In the genomic region with DNA sequence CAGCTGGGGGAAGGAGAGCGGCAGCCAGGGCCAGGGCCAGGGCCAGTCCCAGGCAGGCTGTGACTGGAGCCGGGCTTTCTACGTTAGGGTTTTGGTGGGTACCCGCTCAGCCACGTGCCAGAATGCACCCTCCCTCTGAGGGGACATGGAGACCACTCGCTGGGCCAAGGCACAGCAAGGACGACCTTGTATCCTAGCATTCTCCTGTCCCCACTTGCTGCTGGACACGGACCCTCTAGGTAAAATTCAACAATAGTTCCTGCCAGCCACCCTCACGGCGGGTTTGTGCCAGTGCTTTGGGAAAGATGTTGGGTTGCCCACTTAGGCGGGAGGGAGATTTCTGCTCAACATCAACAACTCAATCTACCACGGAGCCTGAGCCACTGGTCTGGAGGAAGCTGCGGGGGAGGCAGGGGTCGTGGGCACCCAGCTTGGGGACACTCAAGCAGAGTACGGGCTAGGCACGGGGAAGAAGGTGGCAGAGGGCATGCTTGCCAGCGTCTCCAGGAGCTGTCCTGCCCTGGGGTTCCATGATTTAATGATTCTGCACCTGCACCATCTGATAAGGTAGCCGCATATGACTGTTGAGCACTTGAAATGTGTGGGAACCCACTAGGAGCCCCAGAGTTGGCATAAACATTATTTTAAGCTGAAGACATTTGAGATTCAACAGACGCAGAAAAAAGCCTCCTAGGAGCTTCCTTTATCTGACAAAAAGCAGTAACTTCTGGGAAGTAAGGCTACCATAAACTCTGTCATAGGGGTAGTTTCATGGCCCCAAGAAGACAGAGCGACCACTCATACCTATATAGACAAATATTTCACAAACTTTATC, we compare ENCODE assay signal across 1 cellular context.
TF ChIP-seq lines count a peak whose summit lies in the region.

No MANE protein-coding gene starts in this region.

TF ChIP-seq in GM23338, 12 proteins besides CTCF, POLR2A, EP300 and RAD21 (continued from another document):
- TF ChIP-seq, protein P1, sequence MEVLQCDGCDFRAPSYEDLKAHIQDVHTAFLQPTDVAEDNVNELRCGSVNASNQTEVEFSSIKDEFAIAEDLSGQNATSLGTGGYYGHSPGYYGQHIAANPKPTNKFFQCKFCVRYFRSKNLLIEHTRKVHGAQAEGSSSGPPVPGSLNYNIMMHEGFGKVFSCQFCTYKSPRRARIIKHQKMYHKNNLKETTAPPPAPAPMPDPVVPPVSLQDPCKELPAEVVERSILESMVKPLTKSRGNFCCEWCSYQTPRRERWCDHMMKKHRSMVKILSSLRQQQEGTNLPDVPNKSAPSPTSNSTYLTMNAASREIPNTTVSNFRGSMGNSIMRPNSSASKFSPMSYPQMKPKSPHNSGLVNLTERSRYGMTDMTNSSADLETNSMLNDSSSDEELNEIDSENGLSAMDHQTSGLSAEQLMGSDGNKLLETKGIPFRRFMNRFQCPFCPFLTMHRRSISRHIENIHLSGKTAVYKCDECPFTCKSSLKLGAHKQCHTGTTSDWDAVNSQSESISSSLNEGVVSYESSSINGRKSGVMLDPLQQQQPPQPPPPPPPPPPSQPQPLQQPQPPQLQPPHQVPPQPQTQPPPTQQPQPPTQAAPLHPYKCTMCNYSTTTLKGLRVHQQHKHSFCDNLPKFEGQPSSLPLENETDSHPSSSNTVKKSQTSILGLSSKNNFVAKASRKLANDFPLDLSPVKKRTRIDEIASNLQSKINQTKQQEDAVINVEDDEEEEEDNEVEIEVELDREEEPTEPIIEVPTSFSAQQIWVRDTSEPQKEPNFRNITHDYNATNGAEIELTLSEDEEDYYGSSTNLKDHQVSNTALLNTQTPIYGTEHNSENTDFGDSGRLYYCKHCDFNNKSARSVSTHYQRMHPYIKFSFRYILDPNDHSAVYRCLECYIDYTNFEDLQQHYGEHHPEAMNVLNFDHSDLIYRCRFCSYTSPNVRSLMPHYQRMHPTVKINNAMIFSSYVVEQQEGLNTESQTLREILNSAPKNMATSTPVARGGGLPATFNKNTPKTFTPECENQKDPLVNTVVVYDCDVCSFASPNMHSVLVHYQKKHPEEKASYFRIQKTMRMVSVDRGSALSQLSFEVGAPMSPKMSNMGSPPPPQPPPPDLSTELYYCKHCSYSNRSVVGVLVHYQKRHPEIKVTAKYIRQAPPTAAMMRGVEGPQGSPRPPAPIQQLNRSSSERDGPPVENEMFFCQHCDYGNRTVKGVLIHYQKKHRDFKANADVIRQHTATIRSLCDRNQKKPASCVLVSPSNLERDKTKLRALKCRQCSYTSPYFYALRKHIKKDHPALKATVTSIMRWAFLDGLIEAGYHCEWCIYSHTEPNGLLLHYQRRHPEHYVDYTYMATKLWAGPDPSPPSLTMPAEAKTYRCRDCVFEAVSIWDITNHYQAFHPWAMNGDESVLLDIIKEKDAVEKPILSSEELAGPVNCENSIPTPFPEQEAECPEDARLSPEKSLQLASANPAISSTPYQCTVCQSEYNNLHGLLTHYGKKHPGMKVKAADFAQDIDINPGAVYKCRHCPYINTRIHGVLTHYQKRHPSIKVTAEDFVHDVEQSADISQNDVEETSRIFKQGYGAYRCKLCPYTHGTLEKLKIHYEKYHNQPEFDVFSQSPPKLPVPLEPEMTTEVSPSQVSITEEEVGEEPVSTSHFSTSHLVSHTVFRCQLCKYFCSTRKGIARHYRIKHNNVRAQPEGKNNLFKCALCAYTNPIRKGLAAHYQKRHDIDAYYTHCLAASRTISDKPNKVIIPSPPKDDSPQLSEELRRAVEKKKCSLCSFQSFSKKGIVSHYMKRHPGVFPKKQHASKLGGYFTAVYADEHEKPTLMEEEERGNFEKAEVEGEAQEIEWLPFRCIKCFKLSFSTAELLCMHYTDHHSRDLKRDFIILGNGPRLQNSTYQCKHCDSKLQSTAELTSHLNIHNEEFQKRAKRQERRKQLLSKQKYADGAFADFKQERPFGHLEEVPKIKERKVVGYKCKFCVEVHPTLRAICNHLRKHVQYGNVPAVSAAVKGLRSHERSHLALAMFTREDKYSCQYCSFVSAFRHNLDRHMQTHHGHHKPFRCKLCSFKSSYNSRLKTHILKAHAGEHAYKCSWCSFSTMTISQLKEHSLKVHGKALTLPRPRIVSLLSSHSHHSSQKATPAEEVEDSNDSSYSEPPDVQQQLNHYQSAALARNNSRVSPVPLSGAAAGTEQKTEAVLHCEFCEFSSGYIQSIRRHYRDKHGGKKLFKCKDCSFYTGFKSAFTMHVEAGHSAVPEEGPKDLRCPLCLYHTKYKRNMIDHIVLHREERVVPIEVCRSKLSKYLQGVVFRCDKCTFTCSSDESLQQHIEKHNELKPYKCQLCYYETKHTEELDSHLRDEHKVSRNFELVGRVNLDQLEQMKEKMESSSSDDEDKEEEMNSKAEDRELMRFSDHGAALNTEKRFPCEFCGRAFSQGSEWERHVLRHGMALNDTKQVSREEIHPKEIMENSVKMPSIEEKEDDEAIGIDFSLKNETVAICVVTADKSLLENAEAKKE (CRISPR knock-in tag; IDR thresholded peaks at IDR 0.05): no peak
- TF ChIP-seq CREB1 (CRISPR knock-in tag; IDR thresholded peaks at IDR 0.05; ENCODE audit: low read depth) (no peak), ZNF331 (CRISPR knock-in tag; IDR thresholded peaks at IDR 0.05; ENCODE audit: low read depth) (no peak), POLR2AphosphoS5 (IDR thresholded peaks at IDR 0.05; ENCODE audit: low read depth) (no peak), EZH2 (IDR thresholded peaks at IDR 0.05; ENCODE audit: low read depth, unreplicated experiment) (no peak), JUNB (IDR thresholded peaks at IDR 0.05; ENCODE audit: unreplicated experiment) (no peak), NANOG (IDR thresholded peaks at IDR 0.05; ENCODE audit: borderline replicate concordance) (no peak), ZNF114 (CRISPR knock-in tag; IDR thresholded peaks at IDR 0.05) (no peak), EZH2phosphoT487 (IDR thresholded peaks at IDR 0.05; ENCODE audit: unreplicated experiment) (no peak)
- TF ChIP-seq, protein P2, sequence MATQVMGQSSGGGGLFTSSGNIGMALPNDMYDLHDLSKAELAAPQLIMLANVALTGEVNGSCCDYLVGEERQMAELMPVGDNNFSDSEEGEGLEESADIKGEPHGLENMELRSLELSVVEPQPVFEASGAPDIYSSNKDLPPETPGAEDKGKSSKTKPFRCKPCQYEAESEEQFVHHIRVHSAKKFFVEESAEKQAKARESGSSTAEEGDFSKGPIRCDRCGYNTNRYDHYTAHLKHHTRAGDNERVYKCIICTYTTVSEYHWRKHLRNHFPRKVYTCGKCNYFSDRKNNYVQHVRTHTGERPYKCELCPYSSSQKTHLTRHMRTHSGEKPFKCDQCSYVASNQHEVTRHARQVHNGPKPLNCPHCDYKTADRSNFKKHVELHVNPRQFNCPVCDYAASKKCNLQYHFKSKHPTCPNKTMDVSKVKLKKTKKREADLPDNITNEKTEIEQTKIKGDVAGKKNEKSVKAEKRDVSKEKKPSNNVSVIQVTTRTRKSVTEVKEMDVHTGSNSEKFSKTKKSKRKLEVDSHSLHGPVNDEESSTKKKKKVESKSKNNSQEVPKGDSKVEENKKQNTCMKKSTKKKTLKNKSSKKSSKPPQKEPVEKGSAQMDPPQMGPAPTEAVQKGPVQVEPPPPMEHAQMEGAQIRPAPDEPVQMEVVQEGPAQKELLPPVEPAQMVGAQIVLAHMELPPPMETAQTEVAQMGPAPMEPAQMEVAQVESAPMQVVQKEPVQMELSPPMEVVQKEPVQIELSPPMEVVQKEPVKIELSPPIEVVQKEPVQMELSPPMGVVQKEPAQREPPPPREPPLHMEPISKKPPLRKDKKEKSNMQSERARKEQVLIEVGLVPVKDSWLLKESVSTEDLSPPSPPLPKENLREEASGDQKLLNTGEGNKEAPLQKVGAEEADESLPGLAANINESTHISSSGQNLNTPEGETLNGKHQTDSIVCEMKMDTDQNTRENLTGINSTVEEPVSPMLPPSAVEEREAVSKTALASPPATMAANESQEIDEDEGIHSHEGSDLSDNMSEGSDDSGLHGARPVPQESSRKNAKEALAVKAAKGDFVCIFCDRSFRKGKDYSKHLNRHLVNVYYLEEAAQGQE (IDR thresholded peaks at IDR 0.05; ENCODE audit: unreplicated experiment): no peak
